In the genomic region with DNA sequence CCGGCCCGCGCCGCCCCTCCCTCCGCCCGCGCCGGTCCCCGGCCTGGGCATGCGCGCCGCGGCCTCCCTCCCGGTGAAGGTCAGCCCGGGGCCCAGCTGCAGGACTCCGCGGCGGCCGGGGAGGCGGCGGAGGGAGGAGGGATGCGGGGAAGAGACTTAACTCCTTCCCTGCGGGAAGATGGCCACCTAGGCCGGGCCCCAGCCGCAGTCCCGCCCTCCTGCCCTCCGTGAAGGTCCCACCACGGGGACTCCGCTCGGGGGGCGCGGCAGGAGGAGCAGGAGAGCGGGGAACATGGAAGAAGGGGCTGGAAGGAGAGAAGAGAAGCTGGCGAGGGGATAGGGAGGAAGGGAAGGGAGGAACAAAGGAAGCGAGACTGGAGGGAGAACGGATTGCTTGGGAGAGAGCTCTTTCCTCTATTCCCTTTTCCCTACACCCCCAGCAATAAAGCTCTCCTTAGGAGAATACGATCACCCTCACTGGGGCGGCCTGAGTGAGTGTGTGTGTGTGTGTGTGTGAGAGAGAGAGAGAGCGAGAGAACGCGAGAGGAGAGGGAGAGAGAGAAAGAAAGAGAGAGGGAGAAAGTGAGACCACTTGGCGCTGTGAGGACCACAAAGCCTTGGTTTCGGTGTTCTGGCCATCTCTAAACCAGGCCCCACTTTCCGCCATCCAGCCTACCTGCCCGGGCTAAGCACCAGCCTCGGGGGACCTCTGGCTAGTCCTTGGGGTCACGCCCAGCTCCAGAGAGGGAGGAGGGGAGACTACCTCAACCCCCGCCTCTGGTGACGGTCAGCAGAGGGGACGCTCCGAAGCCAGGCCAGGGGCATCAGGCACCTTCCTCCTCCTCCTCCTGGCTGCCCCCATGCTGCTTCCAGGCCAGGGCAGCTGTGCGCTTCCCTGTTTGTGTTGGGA, we compare ENCODE assay signal across 8 cellular contexts. TPM values are rescaled to one million over a fixed set of nuclear protein-coding genes. Genes with fewer than 3 reads are reported as not detected.
A peak's percentile ranks its signal among the peaks of the same experiment; 100 is the strongest.
DNase-seq lines count a peak whose midpoint lies in the region; ATAC-seq, FAIRE-seq and TF ChIP-seq lines count a peak whose summit lies in the region.

No MANE protein-coding gene starts in this region.

- FAIRE-seq in GM12892 (lab: Jason Lieb, UNC), result no peak

- H3K36me3 ChIP-seq in CD8-positive, alpha-beta memory T cell (ENCODE audit: insufficient read depth, low read length), result no peaks in the 10 kb centered on the region

- H3K9me3 ChIP-seq in CD8-positive, alpha-beta memory T cell (ENCODE audit: low read length), result no peaks in the 10 kb centered on the region

- no peak for ATAC-seq in GM18867 (IDR thresholded peaks at IDR 0.05; ENCODE audit: unreplicated experiment)

- H3K4me3 ChIP-seq in CD8-positive, alpha-beta memory T cell (ENCODE audit: low read length), result no peak overlapping the region
- H3K4me3 ChIP-seq in skeletal muscle cell (ENCODE audit: low read depth, low read length), result peak overlapping the region; percentile 66

- H3K4me1 Mint-ChIP-seq in CD8-positive, alpha-beta memory T cell, result peaks cover 24 to 43% (median 26%) of the 10 kb centered on the region in 3 donors

- peaks cover 15% of the 10 kb centered on the region for H3K4me1 ChIP-seq in CD8-positive, alpha-beta memory T cell (ENCODE audit: insufficient read depth, low read length)

- H3K4me3 Mint-ChIP-seq in CD8-positive, alpha-beta memory T cell, result peak overlapping the region; percentile 63 to 82 (median 72)

- POLR2A ChIA-PET in CD8-positive, alpha-beta memory T cell (lab: Charles Lee), result no interaction called here

- in situ Hi-C loops in T47D (cut with HindIII; ENCODE audit: low pct_unique_long_range_greater_than_20kb, low sequenced_read_pairs), result no loop called here

- DNase-seq in CD8-positive, alpha-beta memory T cell, result no peak
- DNase-seq in NCI-H1105 treated with DMSO at 0.1 percent for 48 hours (lab: John Stamatoyannopoulos, UW) (peak; percentile 44), T47D (ENCODE audit: low read depth in 1 of 2, low spot score in 1 of 2) (peak; percentile 45 to 72), inferior parietal cortex (ENCODE audit: extremely low spot score) (peak; percentile 66), skeletal muscle cell (ENCODE audit: low read depth) (peak; percentile 41), GM12892 (ENCODE audit: insufficient read length) (no peak), DMS153 treated with DMSO at 0.1 percent for 48 hours (lab: John Stamatoyannopoulos, UW; ENCODE audit: unreplicated experiment) (no peak)

- H3K9me3 Mint-ChIP-seq in CD8-positive, alpha-beta memory T cell, result no peaks in the 10 kb centered on the region

- H3K27me3 Mint-ChIP-seq in CD8-positive, alpha-beta memory T cell, result peaks cover 34 to 37% of the 10 kb centered on the region in 2 donors

- peaks cover 13% of the 10 kb centered on the region for H3K27me3 ChIP-seq in CD8-positive, alpha-beta memory T cell (ENCODE audit: insufficient read depth, low read length, poor library complexity, severe bottlenecking)

- no peaks in the 10 kb centered on the region for H3K36me3 Mint-ChIP-seq in CD8-positive, alpha-beta memory T cell

- CTCF ChIA-PET in CD8-positive, alpha-beta memory T cell (lab: Charles Lee), result interaction anchor here (0.9 kb wide), 1 partner anchor 52 kb away, joined by 3 read pairs; no protein-coding TSS in a partner anchor

- H3K27ac ChIP-seq in CD8-positive, alpha-beta memory T cell (ENCODE audit: low read depth, low read length), result no peak overlapping the region

- peak overlapping the region in 4 of 8 donors; percentile 48 to 81 (median 60) for H3K27ac Mint-ChIP-seq in CD8-positive, alpha-beta memory T cell

- no peak for TF ChIP-seq POLR2A in GM12892 (IDR thresholded peaks at IDR 0.05; ENCODE audit: low read depth, low read length)

RNA-seq across cellular contexts. Expression of gene SMARCD3, which starts 3.7 kb away (rescaled TPM):
- 1 to 10 TPM; 1.8 to 2.1 TPM for total RNA-seq in CD8-positive, alpha-beta memory T cell
- 5.7 TPM for polyA plus RNA-seq in CD8-positive, alpha-beta memory T cell
- polyA plus RNA-seq in GM12892 (2012; ENCODE audit: missing spikeins), result 2.2 TPM

RNA-seq across cellular contexts. Expression of gene CHPF2, which starts 19.9 kb away (rescaled TPM):
- 10 to 100 TPM; 36.6 to 37.0 TPM for total RNA-seq in CD8-positive, alpha-beta memory T cell
- polyA plus RNA-seq in CD8-positive, alpha-beta memory T cell, result 31.3 TPM
- 7.5 TPM for polyA plus RNA-seq in GM12892 (2012; ENCODE audit: missing spikeins)

RNA-seq across cellular contexts. Expression of gene ABCF2, which starts 25.2 kb away (rescaled TPM):
- total RNA-seq in CD8-positive, alpha-beta memory T cell, result 10 to 100 TPM; 86.5 to 95.1 TPM
- 36.7 TPM for polyA plus RNA-seq in CD8-positive, alpha-beta memory T cell
- polyA plus RNA-seq in GM12892 (2012; ENCODE audit: missing spikeins), result 27.1 TPM

RNA-seq across cellular contexts. Expression of gene H2BK1, which starts 41.9 kb away (rescaled TPM):
- under 1 TPM in 1 of 2 experiments, not detected in 1; 0.57 TPM for total RNA-seq in CD8-positive, alpha-beta memory T cell
- polyA plus RNA-seq in CD8-positive, alpha-beta memory T cell, result not detected
- polyA plus RNA-seq in GM12892 (2012; ENCODE audit: missing spikeins), result not detected

Comparison
In these comparisons a context has a peak if more than half of its experiments do, and no peak if none do; other contexts are left out.
1. DNase-seq: peak in NCI-H1105 treated with DMSO at 0.1 percent for 48 hours (single experiment), T47D (2 of 2), inferior parietal cortex (single experiment) and skeletal muscle cell (single experiment); none in CD8-positive, alpha-beta memory T cell (0 of 5), GM12892 (single experiment) and DMS153 treated with DMSO at 0.1 percent for 48 hours (single experiment).